8 cellular contexts compared by ENCODE assay signal in the genomic region with DNA sequence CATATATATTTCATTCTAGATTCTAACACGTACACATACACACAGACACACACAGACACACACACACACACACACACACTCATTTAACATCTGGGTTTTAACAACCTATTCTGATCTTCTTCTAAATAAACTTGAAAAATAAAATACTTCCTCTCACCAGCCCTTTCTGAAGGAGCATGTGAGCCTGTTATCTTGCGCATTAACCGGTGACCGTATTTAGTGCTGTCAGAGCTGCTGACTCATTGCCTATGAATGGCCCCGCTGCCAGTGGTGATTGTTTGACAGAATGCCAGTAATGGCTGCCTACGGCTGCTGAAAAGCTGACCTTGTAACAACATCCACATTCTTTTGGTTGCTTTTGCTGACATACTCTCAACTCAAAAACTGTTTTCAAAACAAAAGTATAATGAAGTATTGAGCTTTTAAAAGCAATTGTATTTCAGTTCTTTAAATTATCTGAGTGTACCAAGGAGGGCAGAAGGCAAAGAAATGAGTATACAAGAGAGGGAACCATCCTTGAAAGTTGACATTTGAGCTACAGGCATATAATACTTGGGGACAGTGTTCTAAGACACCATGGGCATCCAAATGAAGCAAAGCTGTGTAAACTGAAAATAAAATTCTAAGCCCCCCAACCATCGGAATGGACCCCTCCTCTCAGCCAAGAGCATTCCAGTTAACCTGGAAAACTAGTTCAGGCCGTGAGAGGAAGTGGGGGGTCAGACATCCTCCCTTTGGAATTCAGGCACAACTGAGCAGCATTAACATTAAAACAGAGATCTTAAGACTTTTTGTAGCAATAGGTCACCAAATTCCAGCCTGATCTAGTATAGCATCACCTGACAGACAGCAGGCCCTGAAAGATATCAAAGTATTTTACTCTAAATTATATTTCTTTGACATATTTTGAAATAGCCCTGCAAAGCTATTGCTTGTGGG. TPM values are rescaled to one million over a fixed set of nuclear protein-coding genes. Genes with fewer than 3 reads are reported as not detected.
DNase-seq lines count a peak whose midpoint lies in the region; ATAC-seq and TF ChIP-seq lines count a peak whose summit lies in the region.

No MANE protein-coding gene starts in this region.

- H3K27me3 ChIP-seq in muscle layer of duodenum (ENCODE audit: low read depth, low read length) = no peaks in the 10 kb centered on the region

- H3K9me3 ChIP-seq in muscle layer of duodenum (ENCODE audit: control insufficient read depth in 1 of 2, low read length in 2 of 2) = no peaks in the 10 kb centered on the region

- no peak for ATAC-seq in HG02938 (IDR thresholded peaks at IDR 0.05; ENCODE audit: unreplicated experiment)

- peaks cover 0 to 3% of the 10 kb centered on the region in 2 donors for H3K4me1 ChIP-seq in muscle layer of duodenum (ENCODE audit: control insufficient read depth in 1 of 2, insufficient read depth in 2 of 2, low read length in 2 of 2)

- TF ChIP-seq EP300 in Ishikawa (IDR thresholded peaks at IDR 0.05; ENCODE audit: borderline replicate concordance) = no peak

- no peaks in the 10 kb centered on the region for H3K36me3 ChIP-seq in muscle layer of duodenum (ENCODE audit: control insufficient read depth in 1 of 2, insufficient read depth in 2 of 2, low read length in 2 of 2)

- TF ChIP-seq CTCF in AG10803 (conservative IDR thresholded peaks at IDR 0.05; ENCODE audit: low read length) (no peak), fibroblast of pulmonary artery (IDR thresholded peaks at IDR 0.05; ENCODE audit: low read length, missing control alignments) (no peak)

- TF ChIP-seq RAD21 in Ishikawa (IDR thresholded peaks at IDR 0.05; ENCODE audit: low read depth) = no peak

- peak overlapping the region; percentile 68 for H3K27ac ChIP-seq in muscle layer of duodenum (ENCODE audit: low read length)

- peak; percentile 95 for DNase-seq in AG10803 (ENCODE audit: low read depth)
- peak; percentile 13 for DNase-seq in SK-N-DZ (ENCODE audit: low spot score)
- peak; percentile 98 for DNase-seq in fibroblast of pulmonary artery (ENCODE audit: low read depth)
- DNase-seq in activated CD4-positive, alpha-beta T cell treated with anti-CD3 and anti-CD28 coated beads, Interleukin-2, amount 50 U/mL, for 1 hour = no peak
- no peak for DNase-seq in GM19238 (ENCODE audit: insufficient read length, low spot score)

- H3K4me3 ChIP-seq in AG10803 (ENCODE audit: low read length) (no peak overlapping the region), fibroblast of pulmonary artery (replicated peaks; ENCODE audit: low read depth, low read length) (no peak overlapping the region), muscle layer of duodenum (ENCODE audit: low read depth in 1 of 2, low read length in 2 of 2) (no peak overlapping the region)

TF ChIP-seq in Ishikawa, 13 proteins besides CTCF, POLR2A, EP300 and RAD21:
- no peak for TF ChIP-seq EGR1 (IDR thresholded peaks at IDR 0.05)
- peak; percentile 55; the same call in 1 of the 2 replicates for TF ChIP-seq NFIC (IDR thresholded peaks at IDR 0.05)
- TF ChIP-seq YY1 (IDR thresholded peaks at IDR 0.05; ENCODE audit: low read depth) = peak; percentile 88
- TF ChIP-seq ZBTB7A (IDR thresholded peaks at IDR 0.05; ENCODE audit: low read depth) = no peak

RNA-seq across cellular contexts. Expression of a gene that starts 50.2 kb away (rescaled TPM):
- 2.3 and 2.6 TPM in 2 replicates for polyA plus RNA-seq in SK-N-DZ (2014; cell fraction: cytosol; rRNA removed)
- polyA plus RNA-seq in SK-N-DZ (2014; cell fraction: nucleus; rRNA removed) = 2.3 and 3.9 TPM in 2 replicates

Comparison
In these comparisons a context has a peak if more than half of its experiments do, and no peak if none do; other contexts are left out.
1. DNase-seq: peak in AG10803 (single experiment), SK-N-DZ (single experiment) and fibroblast of pulmonary artery (single experiment); none in activated CD4-positive, alpha-beta T cell treated with anti-CD3 and anti-CD28 coated beads, Interleukin-2, amount 50 U/mL, for 1 hour (single experiment) and GM19238 (single experiment).